Comparison of ENCODE assay signal across 1 cellular context in the genomic region with DNA sequence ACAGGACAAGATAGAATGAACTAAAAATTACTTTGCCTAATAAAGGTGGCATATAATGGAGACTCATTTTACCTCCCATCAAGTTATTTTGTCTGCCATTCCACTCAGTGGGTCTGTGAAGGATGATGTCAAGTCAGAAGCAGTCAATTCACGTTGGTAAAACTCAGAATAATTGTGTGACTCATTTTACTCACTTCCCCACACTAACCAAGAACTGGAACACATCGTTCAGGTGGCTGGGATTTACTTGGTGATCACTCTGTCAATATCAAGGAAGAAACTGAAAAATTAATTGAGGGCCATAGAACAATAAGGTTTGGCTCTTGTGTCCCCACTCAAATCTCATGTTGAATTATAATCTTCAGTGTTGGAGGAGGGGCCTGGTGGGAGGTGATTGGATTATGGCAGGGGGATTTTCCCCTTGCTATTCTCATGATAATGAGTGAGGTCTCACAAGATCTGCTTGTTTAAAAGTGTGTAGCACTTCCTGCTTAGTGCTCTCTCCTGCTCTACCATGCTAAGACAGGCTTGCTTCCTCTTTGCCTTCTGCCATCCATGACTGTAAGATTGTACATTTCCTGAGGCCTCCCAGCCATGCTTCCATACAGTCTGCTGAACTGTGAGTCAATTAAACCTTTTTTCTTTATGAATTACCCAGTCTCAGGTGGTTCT.
TF ChIP-seq lines count a peak whose summit lies in the region.

No MANE protein-coding gene starts in this region.

TF ChIP-seq in SK-N-SH, 30 proteins besides CTCF, POLR2A, EP300 and RAD21 (continued from another document):
- TF ChIP-seq, protein P1, sequence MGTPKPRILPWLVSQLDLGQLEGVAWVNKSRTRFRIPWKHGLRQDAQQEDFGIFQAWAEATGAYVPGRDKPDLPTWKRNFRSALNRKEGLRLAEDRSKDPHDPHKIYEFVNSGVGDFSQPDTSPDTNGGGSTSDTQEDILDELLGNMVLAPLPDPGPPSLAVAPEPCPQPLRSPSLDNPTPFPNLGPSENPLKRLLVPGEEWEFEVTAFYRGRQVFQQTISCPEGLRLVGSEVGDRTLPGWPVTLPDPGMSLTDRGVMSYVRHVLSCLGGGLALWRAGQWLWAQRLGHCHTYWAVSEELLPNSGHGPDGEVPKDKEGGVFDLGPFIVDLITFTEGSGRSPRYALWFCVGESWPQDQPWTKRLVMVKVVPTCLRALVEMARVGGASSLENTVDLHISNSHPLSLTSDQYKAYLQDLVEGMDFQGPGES (IDR thresholded peaks at IDR 0.05; ENCODE audit: low read depth, low read length) = no peak
- TF ChIP-seq FOXJ3 (CRISPR knock-in tag; IDR thresholded peaks at IDR 0.05) (no peak), ELF1 (IDR thresholded peaks at IDR 0.05) (no peak), CHD2 (IDR thresholded peaks at IDR 0.05; ENCODE audit: low read length, partially characterized antibody) (no peak), TCF12 (IDR thresholded peaks at IDR 0.05) (no peak), MXI1 (IDR thresholded peaks at IDR 0.05; ENCODE audit: low read depth, low read length) (no peak), RFX5 (IDR thresholded peaks at IDR 0.05; ENCODE audit: low read length) (no peak), NFIC (IDR thresholded peaks at IDR 0.05; ENCODE audit: borderline replicate concordance) (no peak), SMC3 (IDR thresholded peaks at IDR 0.05; ENCODE audit: low read depth, low read length) (no peak)
- TF ChIP-seq, protein P2, sequence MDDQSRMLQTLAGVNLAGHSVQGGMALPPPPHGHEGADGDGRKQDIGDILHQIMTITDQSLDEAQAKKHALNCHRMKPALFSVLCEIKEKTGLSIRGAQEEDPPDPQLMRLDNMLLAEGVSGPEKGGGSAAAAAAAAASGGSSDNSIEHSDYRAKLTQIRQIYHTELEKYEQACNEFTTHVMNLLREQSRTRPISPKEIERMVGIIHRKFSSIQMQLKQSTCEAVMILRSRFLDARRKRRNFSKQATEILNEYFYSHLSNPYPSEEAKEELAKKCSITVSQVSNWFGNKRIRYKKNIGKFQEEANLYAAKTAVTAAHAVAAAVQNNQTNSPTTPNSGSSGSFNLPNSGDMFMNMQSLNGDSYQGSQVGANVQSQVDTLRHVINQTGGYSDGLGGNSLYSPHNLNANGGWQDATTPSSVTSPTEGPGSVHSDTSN (IDR thresholded peaks at IDR 0.05) = no peak
- TF ChIP-seq, protein P3, sequence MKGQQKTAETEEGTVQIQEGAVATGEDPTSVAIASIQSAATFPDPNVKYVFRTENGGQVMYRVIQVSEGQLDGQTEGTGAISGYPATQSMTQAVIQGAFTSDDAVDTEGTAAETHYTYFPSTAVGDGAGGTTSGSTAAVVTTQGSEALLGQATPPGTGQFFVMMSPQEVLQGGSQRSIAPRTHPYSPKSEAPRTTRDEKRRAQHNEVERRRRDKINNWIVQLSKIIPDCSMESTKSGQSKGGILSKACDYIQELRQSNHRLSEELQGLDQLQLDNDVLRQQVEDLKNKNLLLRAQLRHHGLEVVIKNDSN (IDR thresholded peaks at IDR 0.05; ENCODE audit: borderline replicate concordance, low read depth) = no peak
TF ChIP-seq in SK-N-SH: peak in this region for 0.
